Comparison of ENCODE assay signal across 13 cellular contexts in genomic region chrX:45623266-45623665, GRCh38.
A peak's percentile ranks its signal among the peaks of the same experiment; 100 is the strongest.
DNase-seq lines count a peak whose midpoint lies in the region; ATAC-seq, FAIRE-seq and TF ChIP-seq lines count a peak whose summit lies in the region.
"Had no signal": no experiment of that assay in that cellular context is flagged by ENCODE, and none has a peak within 500 bp of the region (broad histone marks: within the 10 kb centered on the region; RNA-seq: fewer than 3 reads in every experiment).

No MANE protein-coding gene starts in this region.

- no peak for ATAC-seq in GM18873 (IDR thresholded peaks at IDR 0.05; ENCODE audit: low FRiP score, unreplicated experiment)
- no peak for ATAC-seq in HG02588 (IDR thresholded peaks at IDR 0.05; ENCODE audit: unreplicated experiment)
- ATAC-seq in GM21367 (IDR thresholded peaks at IDR 0.05; ENCODE audit: unreplicated experiment), result no peak

- DNase-seq in AG09319 (ENCODE audit: extremely low read depth, low read depth) (peak; percentile 92), NCI-H226 (peak; percentile 16), myocyte (ENCODE audit: low read depth) (peak; percentile 73), cerebellar nuclear complex (lab: John Stamatoyannopoulos, UW) (no peak)
- DNase-seq: activated gamma-delta T cell, erythroblast, naive B cell, NCI-H510A, T1000 had no signal

- no peak for TF ChIP-seq CTCF in AG09319 (IDR thresholded peaks at IDR 0.05; ENCODE audit: low read depth, low read length)

- FAIRE-seq in endometrium (lab: Jason Lieb, UNC), result peak; percentile 91

Comparison
In these comparisons a context has a peak if more than half of its experiments do, and no peak if none do; other contexts are left out.
1. DNase-seq: peak in AG09319 (single experiment), NCI-H226 (single experiment) and myocyte (single experiment); none in cerebellar nuclear complex (0 of 2).